In genomic region chr3:37163262-37164020, GRCh38 we compare ENCODE assay signal across 1 cellular context.
TF ChIP-seq lines count a peak whose summit lies in the region.

No MANE protein-coding gene starts in this region.

TF ChIP-seq in SK-N-SH, 30 proteins besides CTCF, POLR2A, EP300 and RAD21 (continued from another document):
- TF ChIP-seq JUND (IDR thresholded peaks at IDR 0.05) (0 out of 2 replicates have a peak, but pooled peaks have one; percentile 13), FOXJ3 (CRISPR knock-in tag; IDR thresholded peaks at IDR 0.05) (no peak), REST (IDR thresholded peaks at IDR 0.05; ENCODE audit: low read depth, low read length) (no peak), USF1 (IDR thresholded peaks at IDR 0.05; ENCODE audit: borderline replicate concordance, low read depth) (no peak), TAF1 (IDR thresholded peaks at IDR 0.05; ENCODE audit: borderline replicate concordance, low read depth, low read length) (no peak), GATA2 (CRISPR knock-in tag; IDR thresholded peaks at IDR 0.05) (no peak), TEAD4 (IDR thresholded peaks at IDR 0.05; ENCODE audit: borderline replicate concordance, insufficient read depth) (peak; percentile 48; the same call in 1 of the 2 replicates), MXI1 (IDR thresholded peaks at IDR 0.05; ENCODE audit: low read depth, low read length) (no peak), SIN3A (IDR thresholded peaks at IDR 0.05; ENCODE audit: borderline replicate concordance, low read depth, low read length) (no peak), CHD2 (IDR thresholded peaks at IDR 0.05; ENCODE audit: low read length, partially characterized antibody) (no peak), FOSL2 (IDR thresholded peaks at IDR 0.05; ENCODE audit: borderline replicate concordance, low read depth) (no peak; the same call in 1 of the 2 replicates), POLR2AphosphoS5 (IDR thresholded peaks at IDR 0.05; ENCODE audit: low read depth, low read length) (peak; percentile 42; the same call in 1 of the 2 replicates), RXRA (IDR thresholded peaks at IDR 0.05; ENCODE audit: borderline replicate concordance, low read depth) (no peak)
